33 cellular contexts compared by ENCODE assay signal in the genomic region with DNA sequence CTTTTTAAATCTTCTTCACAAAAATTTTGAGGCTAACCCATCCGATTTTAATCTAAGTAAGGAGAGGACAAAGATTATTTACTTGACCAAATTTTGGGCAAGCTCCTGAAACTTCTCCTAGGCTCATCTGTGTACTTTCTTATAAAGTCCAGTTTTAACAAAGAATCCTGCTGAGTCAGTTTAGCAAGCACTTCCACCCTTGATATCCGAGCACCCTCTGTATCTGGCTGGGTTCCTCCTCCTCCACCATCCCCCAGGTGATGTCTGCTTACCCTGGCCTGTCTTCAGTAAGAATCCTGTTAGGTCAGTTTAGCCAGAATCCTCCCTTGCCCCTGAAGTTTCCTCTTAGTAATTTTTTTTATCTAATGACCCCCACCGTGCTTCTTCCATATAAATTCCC.
DNase-seq lines count a peak whose midpoint lies in the region; FAIRE-seq and TF ChIP-seq lines count a peak whose summit lies in the region.
"Had no signal": no experiment of that assay in that cellular context is flagged by ENCODE, and none has a peak within 500 bp of the region (broad histone marks: within the 10 kb centered on the region; RNA-seq: fewer than 3 reads in every experiment).

No MANE protein-coding gene starts in this region.

- H3K14ac ChIP-seq in trophoblast cell (ENCODE audit: low read length) (no peak overlapping the region), neuronal stem cell (ENCODE audit: low read length) (no peak overlapping the region)

- no CpG with 5 or more reads among the region's 3 CpGs for WGBS in trophoblast cell (ENCODE audit: extremely low coverage, insufficient coverage, insufficient read length)
- WGBS in neuronal stem cell (ENCODE audit: extremely low coverage in 2 of 2, insufficient read length in 2 of 2, insufficient replicate concordance in 1 of 2), 2 donors: no CpG with 5 or more reads among the region's 3 CpGs

- H3K23ac ChIP-seq in trophoblast cell (ENCODE audit: low read length): no peak overlapping the region
- H3K23ac ChIP-seq in neuronal stem cell (ENCODE audit: low read depth, low read length, poor library complexity): no peak overlapping the region

- no peak overlapping the region for H2AFZ ChIP-seq in trophoblast cell (ENCODE audit: insufficient read depth, low read length, poor library complexity)
- H2AFZ ChIP-seq in neuronal stem cell (ENCODE audit: low read length): no peak overlapping the region

- no peak for FAIRE-seq in bronchial epithelial cell (lab: Jason Lieb, UNC)
- FAIRE-seq: GM18507 had no signal

- H3K79me2 ChIP-seq in trophoblast cell (ENCODE audit: control insufficient read depth, insufficient read depth, low read length, poor library complexity): no peaks in the 10 kb centered on the region

- no peaks in the 10 kb centered on the region for H3K9me3 ChIP-seq in trophoblast cell (ENCODE audit: insufficient read depth, low read depth, low read length)
- H3K9me3 ChIP-seq in neuronal stem cell (replicated peaks in 1 of 2; ENCODE audit: control insufficient read depth in 2 of 2, insufficient read depth in 1 of 2, low read depth in 1 of 2, low read length in 2 of 2): no peaks in the 10 kb centered on the region
- H3K9me3 ChIP-seq: neutrophil, spleen, upper lobe of left lung had no signal

- no peak overlapping the region for H2BK15ac ChIP-seq in neuronal stem cell (ENCODE audit: low read length)

- H2BK5ac ChIP-seq in trophoblast cell (ENCODE audit: low read depth, low read length, poor library complexity) (no peak overlapping the region), neuronal stem cell (ENCODE audit: low read length) (no peak overlapping the region)

- H2BK120ac ChIP-seq in trophoblast cell (ENCODE audit: insufficient read depth, low read length, poor library complexity) (no peak overlapping the region), neuronal stem cell (ENCODE audit: low read depth, low read length) (no peak overlapping the region)

- no peak overlapping the region for H4K12ac ChIP-seq in trophoblast cell (ENCODE audit: low read depth, low read length)

- no peaks in the 10 kb centered on the region for H3K36me3 ChIP-seq in bronchial epithelial cell (ENCODE audit: control insufficient read depth, insufficient read depth, low read length)
- H3K36me3 ChIP-seq in trophoblast cell (ENCODE audit: control insufficient read depth in 1 of 2, insufficient read depth in 2 of 2, low read length in 2 of 2): no peaks in the 10 kb centered on the region
- H3K36me3 ChIP-seq in neuronal stem cell (replicated peaks in 1 of 2; ENCODE audit: control insufficient read depth in 2 of 2, insufficient read depth in 2 of 2, low read length in 2 of 2): no peaks in the 10 kb centered on the region
- H3K36me3 ChIP-seq: neutrophil, spleen, upper lobe of left lung had no signal

- DNase-seq in ELF-1 (ENCODE audit: low read depth, low spot score) (peak; percentile 66), NCI-H2196 (lab: John Stamatoyannopoulos, UW; ENCODE audit: unreplicated experiment) (peak; percentile 17), bronchial epithelial cell (ENCODE audit: low read depth) (peak; percentile 27), trophoblast cell (peak; percentile 31 to 58), neuronal stem cell (ENCODE audit: low spot score) (no peak), ureter (ENCODE audit: low spot score) (no peak), NK-92 (lab: John Stamatoyannopoulos, UW; ENCODE audit: unreplicated experiment) (no peak)
- DNase-seq in stimulated activated naive CD4-positive, alpha-beta T cell treated with Interleukin-2 at 50 U/mL for 16 hours (lab: John Stamatoyannopoulos, UW): no peak
- DNase-seq: activated CD4-positive, alpha-beta T cell treated with anti-CD3 and anti-CD28 coated beads, Interleukin-2, amount 50 U/mL, for 48 hours; activated gamma-delta T cell treated with Interleukin-2 at 50 U/mL for 16 hours; activated naive CD8-positive, alpha-beta T cell treated with anti-CD3 and anti-CD28 coated beads, Interleukin-2, amount 10 ng/mL, durations not matched to agents 7 days and 5 days; activated T-cell treated with anti-CD3 and anti-CD28 coated beads, Interleukin-2, amount 50 U/mL, for 48 hours; aorta; effector CD8-positive, alpha-beta T cell; GOT3; hypothalamus; left cardiac atrium; MM.1S; NCI-H1417; NCI-H2029 treated with DMSO at 0.1 percent for 48 hours; NCI-H82; posterior cingulate gyrus; right cardiac atrium; spleen; stimulated activated CD4-positive, alpha-beta T cell treated with anti-CD3 and anti-CD28 coated beads, Interleukin-2, amount 100 ng/mL, for 24 hours; stimulated activated CD8-positive, alpha-beta memory T cell treated with anti-CD3 and anti-CD28 coated beads, Interleukin-4, amount 100 ng/mL, for 48 hours; T-helper 1 cell; upper lobe of left lung had no signal

- no peak overlapping the region for H3K18ac ChIP-seq in trophoblast cell (ENCODE audit: low read length)
- no peak overlapping the region for H3K18ac ChIP-seq in neuronal stem cell (ENCODE audit: low read length)

- H2AK5ac ChIP-seq in trophoblast cell (ENCODE audit: low read length) (no peak overlapping the region), neuronal stem cell (ENCODE audit: low read depth, low read length) (no peak overlapping the region)

- H2BK12ac ChIP-seq in trophoblast cell (ENCODE audit: low read length) (no peak overlapping the region), neuronal stem cell (ENCODE audit: low read length) (no peak overlapping the region)

- H3K9ac ChIP-seq in trophoblast cell (ENCODE audit: low read length) (no peak overlapping the region), neuronal stem cell (ENCODE audit: low read depth, low read length, poor library complexity) (no peak overlapping the region)
- H3K9ac ChIP-seq: KMS-11 had no signal

- no peak overlapping the region for H3K4ac ChIP-seq in trophoblast cell (ENCODE audit: low read depth, low read length)
- H3K4ac ChIP-seq in neuronal stem cell (ENCODE audit: low read length): no peak overlapping the region

- H3K27me3 ChIP-seq in bronchial epithelial cell (ENCODE audit: control insufficient read depth, insufficient read depth, low read length) (no peaks in the 10 kb centered on the region), trophoblast cell (ENCODE audit: insufficient read depth, low read length) (no peaks in the 10 kb centered on the region), neuronal stem cell (ENCODE audit: control insufficient read depth in 3 of 3, insufficient read depth in 3 of 3, low read depth in 1 of 3, low read length in 3 of 3) (no peaks in the 10 kb centered on the region)
- H3K27me3 ChIP-seq: upper lobe of left lung had no signal

- peak overlapping the region; percentile 22 for H3K27ac ChIP-seq in trophoblast cell (ENCODE audit: low read depth, low read length)
- H3K27ac ChIP-seq in neuronal stem cell (replicated peaks; ENCODE audit: low read length): no peak overlapping the region
- H3K27ac ChIP-seq: coronary artery, KMS-11, neutrophil, SK-N-MC, spleen, upper lobe of left lung had no signal

- H4K91ac ChIP-seq in trophoblast cell (ENCODE audit: low read depth, low read length): no peak overlapping the region
- H4K91ac ChIP-seq in neuronal stem cell (ENCODE audit: low read depth, low read length, poor library complexity): no peak overlapping the region

- H3K79me1 ChIP-seq in trophoblast cell (ENCODE audit: low read length): no peaks in the 10 kb centered on the region
- no peaks in the 10 kb centered on the region for H3K79me1 ChIP-seq in neuronal stem cell (ENCODE audit: low read depth, low read length)

- no peak overlapping the region for H3K4me3 ChIP-seq in bronchial epithelial cell (ENCODE audit: low read depth, low read length)
- H3K4me3 ChIP-seq in trophoblast cell (ENCODE audit: low read depth, low read length): no peak overlapping the region
- H3K4me3 ChIP-seq in neuronal stem cell (ENCODE audit: low read length in 2 of 2): no peak overlapping the region
- H3K4me3 ChIP-seq: coronary artery, SK-N-MC, spleen, upper lobe of left lung had no signal

- H3K4me2 ChIP-seq in trophoblast cell (ENCODE audit: low read length): no peak overlapping the region
- H3K4me2 ChIP-seq in neuronal stem cell (ENCODE audit: insufficient read depth, low read length, poor library complexity, severe bottlenecking): no peak overlapping the region
- H3K4me2 ChIP-seq: KMS-11 had no signal

- H4K8ac ChIP-seq in trophoblast cell (ENCODE audit: low read depth, low read length): no peak overlapping the region
- H4K8ac ChIP-seq in neuronal stem cell (ENCODE audit: low read depth, low read length): no peak overlapping the region

- H3K4me1 ChIP-seq in trophoblast cell (ENCODE audit: control insufficient read depth in 1 of 2, insufficient read depth in 2 of 2, low read length in 2 of 2) (peaks cover 3 to 4% of the 10 kb centered on the region in 2 experiments), neuronal stem cell (ENCODE audit: control insufficient read depth in 2 of 2, insufficient read depth in 1 of 2, low read depth in 1 of 2, low read length in 2 of 2) (peaks cover 2 to 19% of the 10 kb centered on the region in 2 donors)
- H3K4me1 ChIP-seq: upper lobe of left lung had no signal

- TF ChIP-seq CTCF in bronchial epithelial cell (IDR thresholded peaks at IDR 0.05; ENCODE audit: insufficient read depth, low read length, severe bottlenecking): no peak

Comparison
In these comparisons a context has a peak if more than half of its experiments do, and no peak if none do; other contexts are left out.
1. DNase-seq: peak in ELF-1 (single experiment), NCI-H2196 (single experiment), bronchial epithelial cell (single experiment) and trophoblast cell (2 of 2); none in neuronal stem cell (single experiment), ureter (single experiment), stimulated activated naive CD4-positive, alpha-beta T cell treated with Interleukin-2 at 50 U/mL for 16 hours (single experiment) and NK-92 (single experiment).